Comparison of ENCODE assay signal across 8 cellular contexts in genomic region chr6:118705799-118706481, GRCh38. TPM values are rescaled to one million over a fixed set of nuclear protein-coding genes. Genes with fewer than 3 reads are reported as not detected.
A peak's percentile ranks its signal among the peaks of the same experiment; 100 is the strongest.
DNase-seq lines count a peak whose midpoint lies in the region; ATAC-seq and TF ChIP-seq lines count a peak whose summit lies in the region.

No MANE protein-coding gene starts in this region.

- peak overlapping the region; percentile 92 for H3K4me3 Mint-ChIP-seq in activated naive CD8-positive, alpha-beta T cell treated with anti-CD3 and anti-CD28 coated beads, Interleukin-2, amount 50 U/mL, for 24 hours

- peak overlapping the region; percentile 92 for H3K27ac Mint-ChIP-seq in activated naive CD8-positive, alpha-beta T cell treated with anti-CD3 and anti-CD28 coated beads, Interleukin-2, amount 50 U/mL, for 24 hours

- H3K36me3 Mint-ChIP-seq in activated naive CD8-positive, alpha-beta T cell treated with anti-CD3 and anti-CD28 coated beads, Interleukin-2, amount 50 U/mL, for 24 hours (ENCODE audit: low read depth), result peaks cover 19% of the 10 kb centered on the region

- no peaks in the 10 kb centered on the region for H3K27me3 Mint-ChIP-seq in activated naive CD8-positive, alpha-beta T cell treated with anti-CD3 and anti-CD28 coated beads, Interleukin-2, amount 50 U/mL, for 24 hours

- peaks cover 0 to 9% of the 10 kb centered on the region in 2 donors for H3K4me1 ChIP-seq in uterus

- H3K4me3 ChIP-seq in uterus, result peak overlapping the region in 1 of 2 donors; percentile 12

- DNase-seq in GDM1 (lab: John Stamatoyannopoulos, UW), result peak; percentile 2
- DNase-seq in HS-27A (ENCODE audit: low read depth), result peak; percentile 73
- DNase-seq in activated naive CD8-positive, alpha-beta T cell treated with anti-CD3 and anti-CD28 coated beads, Interleukin-2, amount 50 U/mL, for 24 hours, result peak; percentile 42
- peak; percentile 67 for DNase-seq in kidney tubule cell (ENCODE audit: low spot score)
- DNase-seq in uterus, result peak; percentile 25 to 29
- DNase-seq in SIG-M5 (lab: John Stamatoyannopoulos, UW), result no peak
- no peak for DNase-seq in OCI-M2 (lab: John Stamatoyannopoulos, UW; ENCODE audit: unreplicated experiment)

- peak; percentile 29 for ATAC-seq in GM21381 (IDR thresholded peaks at IDR 0.05; ENCODE audit: unreplicated experiment)
- ATAC-seq in activated naive CD8-positive, alpha-beta T cell treated with anti-CD3 and anti-CD28 coated beads, Interleukin-2, amount 50 U/mL, for 24 hours, result peak; percentile 41

- no peaks in the 10 kb centered on the region for H3K36me3 ChIP-seq in uterus

- no peak for TF ChIP-seq CTCF in uterus (IDR thresholded peaks at IDR 0.05)

- peaks cover 77% of the 10 kb centered on the region for H3K4me1 Mint-ChIP-seq in activated naive CD8-positive, alpha-beta T cell treated with anti-CD3 and anti-CD28 coated beads, Interleukin-2, amount 50 U/mL, for 24 hours

- no peaks in the 10 kb centered on the region for H3K9me3 ChIP-seq in uterus

- H3K27me3 ChIP-seq in uterus, result no peaks in the 10 kb centered on the region

- peak overlapping the region; percentile 29 to 49 for H3K27ac ChIP-seq in uterus

- H3K9me3 Mint-ChIP-seq in activated naive CD8-positive, alpha-beta T cell treated with anti-CD3 and anti-CD28 coated beads, Interleukin-2, amount 50 U/mL, for 24 hours, result no peaks in the 10 kb centered on the region

- no peak for TF ChIP-seq POLR2A in uterus (IDR thresholded peaks at IDR 0.05)

- intact Hi-C loops in uterus (cut with DNase I; ENCODE audit: low total_unique reads), result no loop called here

RNA-seq across cellular contexts. Expression of gene CEP85L, which starts 54.5 kb away (rescaled TPM):
- total RNA-seq in uterus, result 100 to 1,000 TPM in 1 of 4 donors, 10 to 100 TPM in 3; 32.7 to 968 (median 64.4) TPM

Comparison
In these comparisons a context has a peak if more than half of its experiments do, and no peak if none do; other contexts are left out.
1. DNase-seq: peak in GDM1 (single experiment), HS-27A (single experiment), activated naive CD8-positive, alpha-beta T cell treated with anti-CD3 and anti-CD28 coated beads, Interleukin-2, amount 50 U/mL, for 24 hours (single experiment), kidney tubule cell (single experiment) and uterus (2 of 2); none in SIG-M5 (single experiment) and OCI-M2 (single experiment).